16 cellular contexts compared by ENCODE assay signal in the genomic region with DNA sequence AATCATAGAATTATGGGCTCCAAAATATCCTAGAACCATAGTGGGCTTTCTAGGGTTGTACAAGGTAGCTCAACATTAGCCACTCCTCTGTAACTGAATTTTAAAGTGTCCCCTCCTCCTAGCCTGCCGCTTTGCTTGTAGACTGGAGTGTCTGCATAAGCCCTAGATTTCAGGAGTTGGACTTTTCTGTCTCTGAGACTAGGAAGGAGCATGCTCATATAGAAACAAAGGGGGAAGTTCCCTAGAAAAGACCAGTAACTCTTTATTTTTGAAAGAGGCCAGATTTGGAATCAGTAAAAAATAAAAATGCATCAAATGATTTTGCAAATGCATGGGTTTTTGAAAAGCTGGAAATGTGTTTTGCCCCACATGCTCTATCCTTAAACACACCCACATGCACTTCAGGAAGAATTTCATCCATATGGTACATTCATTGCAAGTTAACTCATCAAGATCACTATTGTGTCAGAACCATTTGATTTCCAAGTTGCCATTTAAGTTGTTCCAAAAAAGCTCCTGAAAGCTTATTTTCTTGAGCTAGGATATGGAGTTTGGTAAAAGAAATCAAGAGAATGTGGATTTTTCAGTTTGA.
"Had no signal": no experiment of that assay in that cellular context is flagged by ENCODE, and none has a peak within 500 bp of the region (broad histone marks: within the 10 kb centered on the region; RNA-seq: fewer than 3 reads in every experiment).

No MANE protein-coding gene starts in this region.

- ATAC-seq: activated CD8-positive, alpha-beta T cell treated with anti-CD3 and anti-CD28 coated beads, Interleukin-2, amount 10 ng/mL, durations not matched to agents 7 days and 5 days; activated T-cell treated with anti-CD3 and anti-CD28 coated beads, Interleukin-2, amount 50 U/mL, for 72 hours; effector memory CD8-positive, alpha-beta T cell; pancreas; stimulated activated effector memory CD8-positive, alpha-beta T cell treated with anti-CD3 and anti-CD28 coated beads, Interleukin-12 subunit alpha, Interleukin-12 subunit beta, amount 100 ng/mL, for 72 hours had no signal

- DNase-seq: activated B cell treated with CpG ODN at 0.5 μM for 24 hours; activated CD4-positive, alpha-beta T cell treated with anti-CD3 and anti-CD28 coated beads, Interleukin-2, amount 10 ng/mL, durations not matched to agents 24 days and 14 days; activated CD8-positive, alpha-beta memory T cell treated with anti-CD3 and anti-CD28 coated beads, Interleukin-2, amount 50 U/mL, for 4 hours; activated CD8-positive, alpha-beta T cell treated with anti-CD3 and anti-CD28 coated beads, Interleukin-2, amount 10 ng/mL, durations not matched to agents 7 days and 5 days; activated gamma-delta T cell treated with Interleukin-2 at 50 U/mL for 16 hours; activated T-cell treated with anti-CD3 and anti-CD28 coated beads, Interleukin-2, amount 50 U/mL, for 72 hours; brain microvascular endothelial cell; effector memory CD8-positive, alpha-beta T cell; islet precursor cell; midbrain; naive B cell; pancreas; sigmoid colon; stimulated activated CD4-positive, alpha-beta T cell treated with anti-CD3 and anti-CD28 coated beads, Interleukin-12 subunit alpha, Interleukin-12 subunit beta, amount 100 ng/mL, for 4 hours had no signal

- H3K9ac ChIP-seq: neural progenitor cell had no signal

- H3K4me3 ChIP-seq: neural progenitor cell, pancreas, sigmoid colon had no signal

- H3K4me1 ChIP-seq: neural progenitor cell, pancreas, sigmoid colon had no signal

- H3K27me3 ChIP-seq: brain microvascular endothelial cell, neural progenitor cell, sigmoid colon had no signal

- H2AFZ ChIP-seq: neural progenitor cell had no signal

- H3K9me3 ChIP-seq: pancreas, sigmoid colon had no signal

- H3K36me3 ChIP-seq: brain microvascular endothelial cell, neural progenitor cell, pancreas, sigmoid colon had no signal

- H3K4me2 ChIP-seq: neural progenitor cell had no signal

- H3K27ac ChIP-seq: brain microvascular endothelial cell, neural progenitor cell, pancreas, sigmoid colon had no signal
